Comparison of ENCODE assay signal across 9 cellular contexts in genomic region chr1:221776495-221777413, GRCh38. TPM values are rescaled to one million over a fixed set of nuclear protein-coding genes. Genes with fewer than 3 reads are reported as not detected.
DNase-seq lines count a peak whose midpoint lies in the region; ATAC-seq and FAIRE-seq lines count a peak whose summit lies in the region.
"Had no signal": no experiment of that assay in that cellular context is flagged by ENCODE, and none has a peak within 500 bp of the region (broad histone marks: within the 10 kb centered on the region; RNA-seq: fewer than 3 reads in every experiment).

No MANE protein-coding gene starts in this region.

- H3K4me3 ChIP-seq in trophoblast cell (ENCODE audit: low read depth, low read length), result no peak overlapping the region

- no peak overlapping the region for H3K9ac ChIP-seq in trophoblast cell (ENCODE audit: low read length)

- no peak overlapping the region for H3K23ac ChIP-seq in trophoblast cell (ENCODE audit: low read length)

- no peak overlapping the region for H3K14ac ChIP-seq in trophoblast cell (ENCODE audit: low read length)

- H3K36me3 ChIP-seq in trophoblast cell (ENCODE audit: control insufficient read depth in 1 of 2, insufficient read depth in 2 of 2, low read length in 2 of 2), result no peaks in the 10 kb centered on the region

- no peaks in the 10 kb centered on the region for H3K36me3 Mint-ChIP-seq in activated naive CD4-positive, alpha-beta T cell treated with anti-CD3 and anti-CD28 coated beads, Interleukin-2, amount 50 U/mL, for 24 hours

- H3K9me3 Mint-ChIP-seq in activated naive CD4-positive, alpha-beta T cell treated with anti-CD3 and anti-CD28 coated beads, Interleukin-2, amount 50 U/mL, for 24 hours, result no peaks in the 10 kb centered on the region

- H3K18ac ChIP-seq in trophoblast cell (ENCODE audit: low read length), result no peak overlapping the region

- no CpG with 5 or more reads among the region's 6 CpGs for WGBS in trophoblast cell (ENCODE audit: extremely low coverage, insufficient coverage, insufficient read length)

- H3K4me3 Mint-ChIP-seq in activated naive CD4-positive, alpha-beta T cell treated with anti-CD3 and anti-CD28 coated beads, Interleukin-2, amount 50 U/mL, for 24 hours, result peak overlapping the region; percentile 70

- peak; percentile 28 for ATAC-seq in HG02981 (IDR thresholded peaks at IDR 0.05; ENCODE audit: unreplicated experiment)

- H3K27me3 Mint-ChIP-seq in activated naive CD4-positive, alpha-beta T cell treated with anti-CD3 and anti-CD28 coated beads, Interleukin-2, amount 50 U/mL, for 24 hours, result no peaks in the 10 kb centered on the region

- no peak for DNase-seq in activated naive CD4-positive, alpha-beta T cell treated with Interleukin-2 at 50 U/mL for 16 hours
- DNase-seq in SK-MEL-5 (ENCODE audit: low read depth, low spot score), result peak; percentile 38
- no peak for DNase-seq in trophoblast cell
- no peak for DNase-seq in NCI-H1694 (lab: John Stamatoyannopoulos, UW)
- no peak for DNase-seq in HTR-8/SVneo (ENCODE audit: insufficient read length, low spot score)
- no peak for DNase-seq in NCI-H2029 (lab: John Stamatoyannopoulos, UW)
- DNase-seq: NCI-H2227 treated with DMSO at 0.1 percent for 48 hours had no signal

- no peak overlapping the region for H2AFZ ChIP-seq in trophoblast cell (ENCODE audit: insufficient read depth, low read length, poor library complexity)

- no peak overlapping the region for H2BK5ac ChIP-seq in trophoblast cell (ENCODE audit: low read depth, low read length, poor library complexity)

- no peaks in the 10 kb centered on the region for H3K4me1 ChIP-seq in trophoblast cell (ENCODE audit: control insufficient read depth in 1 of 2, insufficient read depth in 2 of 2, low read length in 2 of 2)

- no peak for FAIRE-seq in HTR-8/SVneo (lab: Jason Lieb, UNC)

- H3K27ac Mint-ChIP-seq in activated naive CD4-positive, alpha-beta T cell treated with anti-CD3 and anti-CD28 coated beads, Interleukin-2, amount 50 U/mL, for 24 hours, result peak overlapping the region; percentile 64

- H3K27ac ChIP-seq in trophoblast cell (ENCODE audit: low read depth, low read length), result no peak overlapping the region

- no peak overlapping the region for H3K4ac ChIP-seq in trophoblast cell (ENCODE audit: low read depth, low read length)

- H2AK5ac ChIP-seq in trophoblast cell (ENCODE audit: low read length), result no peak overlapping the region

- no peak overlapping the region for H2BK12ac ChIP-seq in trophoblast cell (ENCODE audit: low read length)

- H2BK120ac ChIP-seq in trophoblast cell (ENCODE audit: insufficient read depth, low read length, poor library complexity), result no peak overlapping the region

- H3K79me2 ChIP-seq in trophoblast cell (ENCODE audit: control insufficient read depth, insufficient read depth, low read length, poor library complexity), result no peaks in the 10 kb centered on the region

- no peaks in the 10 kb centered on the region for H3K79me1 ChIP-seq in trophoblast cell (ENCODE audit: low read length)

- no peak overlapping the region for H4K12ac ChIP-seq in trophoblast cell (ENCODE audit: low read depth, low read length)

- no peaks in the 10 kb centered on the region for H3K9me3 ChIP-seq in trophoblast cell (ENCODE audit: insufficient read depth, low read depth, low read length)

- peaks cover 65% of the 10 kb centered on the region for H3K4me1 Mint-ChIP-seq in activated naive CD4-positive, alpha-beta T cell treated with anti-CD3 and anti-CD28 coated beads, Interleukin-2, amount 50 U/mL, for 24 hours

- no peaks in the 10 kb centered on the region for H3K27me3 ChIP-seq in trophoblast cell (ENCODE audit: insufficient read depth, low read length)

- no peak overlapping the region for H3K4me2 ChIP-seq in trophoblast cell (ENCODE audit: low read length)

- H4K91ac ChIP-seq in trophoblast cell (ENCODE audit: low read depth, low read length), result no peak overlapping the region

- in situ Hi-C loops in SK-MEL-5 (cut with HindIII; ENCODE audit: low pct_unique_long_range_greater_than_20kb, low sequenced_read_pairs), result no loop called here

- H4K8ac ChIP-seq in trophoblast cell (ENCODE audit: low read depth, low read length), result no peak overlapping the region

RNA-seq across cellular contexts. Expression of gene DUSP10, which starts 34.9 kb away (rescaled TPM):
- total RNA-seq in SK-MEL-5 (2014; rRNA removed; shearing (Covaris generic)), result 90.7 and 101 TPM in 2 replicates
- polyA plus RNA-seq in SK-MEL-5 (2015; cell fraction: cytosol; rRNA removed), result 75.5 and 84.1 TPM in 2 replicates
- polyA plus RNA-seq in SK-MEL-5 (2015; cell fraction: nucleus; rRNA removed), result 58.0 and 67.2 TPM in 2 replicates
- 6.5 and 6.6 TPM in 2 replicates for polyA plus RNA-seq in trophoblast cell (2013)
